1 cellular context compared by ENCODE assay signal in the genomic region with DNA sequence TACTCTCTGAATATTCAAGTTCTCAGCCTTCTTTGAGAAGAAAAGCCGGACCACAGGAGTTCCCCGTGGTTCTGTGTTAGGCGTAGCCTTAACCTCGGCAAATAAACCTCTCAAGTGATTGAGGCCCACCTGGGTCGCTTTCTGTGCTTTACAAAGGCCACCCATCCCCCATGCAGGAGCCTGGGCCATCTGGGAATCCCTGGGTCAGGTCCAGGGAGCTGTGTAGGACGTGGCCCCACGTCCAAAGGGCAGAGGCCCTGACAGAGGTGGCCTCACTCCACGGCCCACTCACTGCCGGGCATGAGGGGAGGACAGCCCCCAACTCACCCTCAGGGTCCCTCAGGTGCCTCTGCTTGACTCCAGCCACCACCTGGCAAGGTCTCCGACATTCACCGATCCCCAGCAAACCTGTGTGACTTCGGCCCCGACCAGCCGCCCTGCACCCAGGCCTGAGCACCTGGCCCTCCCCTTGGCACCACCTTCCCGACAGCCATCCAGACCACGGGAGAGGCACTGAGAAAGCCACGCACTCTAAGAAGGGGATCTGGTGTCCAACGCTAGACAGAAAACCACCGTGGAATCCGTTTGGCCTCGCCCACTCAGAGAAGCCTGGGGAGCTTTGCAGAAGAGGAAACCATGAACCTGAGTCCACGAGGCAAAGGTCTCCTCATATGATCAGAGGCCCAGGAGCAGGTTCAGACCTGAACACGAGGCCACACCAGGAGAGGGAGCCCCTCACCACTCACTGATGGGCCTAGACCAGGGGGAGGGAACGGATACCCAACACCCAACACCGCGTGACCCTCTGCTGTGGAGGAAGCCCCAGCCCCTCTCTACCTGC.
TF ChIP-seq lines count a peak whose summit lies in the region.

No MANE protein-coding gene starts in this region.

TF ChIP-seq in HepG2, 621 proteins besides CTCF, POLR2A, EP300 and RAD21 (continued from another document and continues in another):
- TF ChIP-seq PTBP1 (IDR thresholded peaks at IDR 0.05; ENCODE audit: low read depth, low read length, poor library complexity, severe bottlenecking) (no peak), SIN3B (IDR thresholded peaks at IDR 0.05; ENCODE audit: low read length) (no peak), DNMT3B (CRISPR knock-in tag; conservative IDR thresholded peaks at IDR 0.05) (no peak), GLI4 (CRISPR knock-in tag; IDR thresholded peaks at IDR 0.05; ENCODE audit: borderline replicate concordance) (no peak; the same call in none of the 2 replicates), ZNF674 (CRISPR knock-in tag; IDR thresholded peaks at IDR 0.05; ENCODE audit: low read depth) (no peak; the same call in 1 of the 2 replicates), TOPORS (CRISPR knock-in tag; IDR thresholded peaks at IDR 0.05) (peak; percentile 84; the same call in 1 of the 2 replicates), ZNF792 (CRISPR knock-in tag; IDR thresholded peaks at IDR 0.05) (no peak), POLR2AphosphoS5 (IDR thresholded peaks at IDR 0.05; ENCODE audit: low read depth, low read length) (peak; percentile 56), RNF219 (CRISPR knock-in tag; IDR thresholded peaks at IDR 0.05) (no peak), MIER3 (CRISPR knock-in tag; IDR thresholded peaks at IDR 0.05; ENCODE audit: borderline replicate concordance) (peak; percentile 30; the same call in 1 of the 2 replicates), ZNF770 (CRISPR knock-in tag; IDR thresholded peaks at IDR 0.05) (no peak; the same call in 1 of the 2 replicates), YY1 (IDR thresholded peaks at IDR 0.05; ENCODE audit: insufficient read depth, insufficient replicate concordance, low read depth, low read length) (peak; percentile 8), ZNF784 (CRISPR knock-in tag; IDR thresholded peaks at IDR 0.05; ENCODE audit: borderline replicate concordance) (no peak), LRRFIP1 (CRISPR knock-in tag; conservative IDR thresholded peaks at IDR 0.05) (no peak), ZNF576 (CRISPR knock-in tag; IDR thresholded peaks at IDR 0.05) (no peak; the same call in 1 of the 2 replicates), KLF11 (CRISPR knock-in tag; IDR thresholded peaks at IDR 0.05) (no peak; the same call in none of the 2 replicates), ZNF251 (CRISPR knock-in tag; IDR thresholded peaks at IDR 0.05) (0 out of 2 replicates have a peak, but pooled peaks have one; percentile 54), ZNF772 (CRISPR knock-in tag; IDR thresholded peaks at IDR 0.05) (peak; percentile 39; the same call in 1 of the 2 replicates), YEATS4 (CRISPR knock-in tag; IDR thresholded peaks at IDR 0.05; ENCODE audit: borderline replicate concordance) (peak; percentile 54; the same call in 1 of the 2 replicates), KLF9 (CRISPR knock-in tag; IDR thresholded peaks at IDR 0.05; ENCODE audit: low read depth) (no peak), HOXA5 (CRISPR knock-in tag; IDR thresholded peaks at IDR 0.05) (no peak; the same call in 1 of the 2 replicates), ZNF616 (CRISPR knock-in tag; IDR thresholded peaks at IDR 0.05; ENCODE audit: low read depth) (no peak; the same call in 1 of the 2 replicates), ESRRA (CRISPR knock-in tag; IDR thresholded peaks at IDR 0.05; ENCODE audit: low read depth) (peak; percentile 91), ZNF446 (CRISPR knock-in tag; IDR thresholded peaks at IDR 0.05) (no peak), PHF20 (CRISPR knock-in tag; IDR thresholded peaks at IDR 0.05) (no peak), ZNF33A (CRISPR knock-in tag; IDR thresholded peaks at IDR 0.05; ENCODE audit: borderline replicate concordance) (no peak), KDM5B (CRISPR knock-in tag; IDR thresholded peaks at IDR 0.05; ENCODE audit: borderline replicate concordance) (peak; percentile 91; the same call in 1 of the 2 replicates)
- TF ChIP-seq, protein P1, sequence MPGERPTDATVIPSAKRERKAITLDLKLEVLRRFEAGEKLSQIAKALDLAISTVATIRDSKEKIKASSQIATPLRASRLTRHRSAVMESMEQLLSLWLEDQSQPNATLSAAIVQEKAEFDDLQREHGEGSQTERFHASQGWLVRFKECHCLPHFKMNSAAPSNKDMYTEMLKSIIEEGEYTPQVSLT (CRISPR knock-in tag; IDR thresholded peaks at IDR 0.05; ENCODE audit: borderline replicate concordance, low read depth) = no peak
- TF ChIP-seq, protein P2, sequence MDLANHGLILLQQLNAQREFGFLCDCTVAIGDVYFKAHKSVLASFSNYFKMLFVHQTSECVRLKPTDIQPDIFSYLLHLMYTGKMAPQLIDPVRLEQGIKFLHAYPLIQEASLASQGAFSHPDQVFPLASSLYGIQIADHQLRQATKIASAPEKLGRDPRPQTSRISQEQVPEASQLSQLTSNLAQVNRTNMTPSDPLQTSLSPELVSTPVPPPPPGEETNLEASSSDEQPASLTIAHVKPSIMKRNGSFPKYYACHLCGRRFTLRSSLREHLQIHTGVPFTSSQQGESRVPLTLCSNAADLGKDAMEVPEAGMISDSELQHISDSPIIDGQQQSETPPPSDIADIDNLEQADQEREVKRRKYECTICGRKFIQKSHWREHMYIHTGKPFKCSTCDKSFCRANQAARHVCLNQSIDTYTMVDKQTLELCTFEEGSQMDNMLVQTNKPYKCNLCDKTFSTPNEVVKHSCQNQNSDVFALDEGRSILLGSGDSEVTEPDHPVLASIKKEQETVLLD (CRISPR knock-in tag; IDR thresholded peaks at IDR 0.05; ENCODE audit: low read depth) = no peak
- TF ChIP-seq, protein P3, sequence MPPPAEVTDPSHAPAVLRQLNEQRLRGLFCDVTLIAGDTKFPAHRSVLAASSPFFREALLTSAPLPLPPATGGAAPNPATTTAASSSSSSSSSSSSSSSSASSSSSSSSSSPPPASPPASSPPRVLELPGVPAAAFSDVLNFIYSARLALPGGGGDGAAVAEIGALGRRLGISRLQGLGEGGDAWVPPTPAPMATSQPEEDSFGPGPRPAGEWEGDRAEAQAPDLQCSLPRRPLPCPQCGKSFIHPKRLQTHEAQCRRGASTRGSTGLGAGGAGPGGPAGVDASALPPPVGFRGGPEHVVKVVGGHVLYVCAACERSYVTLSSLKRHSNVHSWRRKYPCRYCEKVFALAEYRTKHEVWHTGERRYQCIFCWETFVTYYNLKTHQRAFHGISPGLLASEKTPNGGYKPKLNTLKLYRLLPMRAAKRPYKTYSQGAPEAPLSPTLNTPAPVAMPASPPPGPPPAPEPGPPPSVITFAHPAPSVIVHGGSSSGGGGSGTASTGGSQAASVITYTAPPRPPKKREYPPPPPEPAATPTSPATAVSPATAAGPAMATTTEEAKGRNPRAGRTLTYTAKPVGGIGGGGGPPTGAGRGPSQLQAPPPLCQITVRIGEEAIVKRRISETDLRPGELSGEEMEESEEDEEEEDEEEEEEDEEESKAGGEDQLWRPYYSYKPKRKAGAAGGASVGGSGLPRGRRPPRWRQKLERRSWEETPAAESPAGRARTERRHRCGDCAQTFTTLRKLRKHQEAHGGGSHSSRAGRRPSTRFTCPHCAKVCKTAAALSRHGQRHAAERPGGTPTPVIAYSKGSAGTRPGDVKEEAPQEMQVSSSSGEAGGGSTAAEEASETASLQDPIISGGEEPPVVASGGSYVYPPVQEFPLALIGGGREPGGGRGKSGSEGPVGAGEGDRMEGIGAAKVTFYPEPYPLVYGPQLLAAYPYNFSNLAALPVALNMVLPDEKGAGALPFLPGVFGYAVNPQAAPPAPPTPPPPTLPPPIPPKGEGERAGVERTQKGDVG (CRISPR knock-in tag; IDR thresholded peaks at IDR 0.05; ENCODE audit: borderline replicate concordance) = no peak
- TF ChIP-seq, protein P4, sequence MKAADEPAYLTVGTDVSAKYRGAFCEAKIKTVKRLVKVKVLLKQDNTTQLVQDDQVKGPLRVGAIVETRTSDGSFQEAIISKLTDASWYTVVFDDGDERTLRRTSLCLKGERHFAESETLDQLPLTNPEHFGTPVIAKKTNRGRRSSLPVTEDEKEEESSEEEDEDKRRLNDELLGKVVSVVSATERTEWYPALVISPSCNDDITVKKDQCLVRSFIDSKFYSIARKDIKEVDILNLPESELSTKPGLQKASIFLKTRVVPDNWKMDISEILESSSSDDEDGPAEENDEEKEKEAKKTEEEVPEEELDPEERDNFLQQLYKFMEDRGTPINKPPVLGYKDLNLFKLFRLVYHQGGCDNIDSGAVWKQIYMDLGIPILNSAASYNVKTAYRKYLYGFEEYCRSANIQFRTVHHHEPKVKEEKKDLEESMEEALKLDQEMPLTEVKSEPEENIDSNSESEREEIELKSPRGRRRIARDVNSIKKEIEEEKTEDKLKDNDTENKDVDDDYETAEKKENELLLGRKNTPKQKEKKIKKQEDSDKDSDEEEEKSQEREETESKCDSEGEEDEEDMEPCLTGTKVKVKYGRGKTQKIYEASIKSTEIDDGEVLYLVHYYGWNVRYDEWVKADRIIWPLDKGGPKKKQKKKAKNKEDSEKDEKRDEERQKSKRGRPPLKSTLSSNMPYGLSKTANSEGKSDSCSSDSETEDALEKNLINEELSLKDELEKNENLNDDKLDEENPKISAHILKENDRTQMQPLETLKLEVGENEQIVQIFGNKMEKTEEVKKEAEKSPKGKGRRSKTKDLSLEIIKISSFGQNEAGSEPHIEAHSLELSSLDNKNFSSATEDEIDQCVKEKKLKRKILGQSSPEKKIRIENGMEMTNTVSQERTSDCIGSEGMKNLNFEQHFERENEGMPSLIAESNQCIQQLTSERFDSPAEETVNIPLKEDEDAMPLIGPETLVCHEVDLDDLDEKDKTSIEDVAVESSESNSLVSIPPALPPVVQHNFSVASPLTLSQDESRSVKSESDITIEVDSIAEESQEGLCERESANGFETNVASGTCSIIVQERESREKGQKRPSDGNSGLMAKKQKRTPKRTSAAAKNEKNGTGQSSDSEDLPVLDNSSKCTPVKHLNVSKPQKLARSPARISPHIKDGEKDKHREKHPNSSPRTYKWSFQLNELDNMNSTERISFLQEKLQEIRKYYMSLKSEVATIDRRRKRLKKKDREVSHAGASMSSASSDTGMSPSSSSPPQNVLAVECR (CRISPR knock-in tag; IDR thresholded peaks at IDR 0.05; ENCODE audit: borderline replicate concordance) = peak; percentile 76
- TF ChIP-seq, protein P5, sequence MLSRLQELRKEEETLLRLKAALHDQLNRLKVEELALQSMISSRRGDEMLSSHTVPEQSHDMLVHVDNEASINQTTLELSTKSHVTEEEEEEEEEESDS (CRISPR knock-in tag; IDR thresholded peaks at IDR 0.05; ENCODE audit: borderline replicate concordance) = no peak
- TF ChIP-seq, protein P6, sequence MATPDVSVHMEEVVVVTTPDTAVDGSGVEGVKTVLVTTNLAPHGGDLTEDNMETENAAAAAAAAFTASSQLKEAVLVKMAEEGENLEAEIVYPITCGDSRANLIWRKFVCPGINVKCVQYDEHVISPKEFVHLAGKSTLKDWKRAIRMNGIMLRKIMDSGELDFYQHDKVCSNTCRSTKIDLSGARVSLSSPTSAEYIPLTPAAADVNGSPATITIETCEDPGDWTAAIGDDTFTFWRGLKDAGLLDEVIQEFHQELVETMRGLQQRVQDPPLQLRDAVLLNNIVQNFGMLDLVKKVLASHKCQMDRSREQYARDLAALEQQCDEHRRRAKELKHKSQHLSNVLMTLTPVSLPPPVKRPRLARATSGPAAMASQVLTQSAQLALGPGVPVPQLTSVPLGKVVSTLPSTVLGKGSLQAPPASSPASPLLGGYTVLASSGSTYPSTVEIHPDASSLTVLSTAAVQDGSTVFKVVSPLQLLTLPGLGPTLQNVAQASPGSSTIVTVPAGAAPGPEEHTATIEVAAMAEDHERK (CRISPR knock-in tag; IDR thresholded peaks at IDR 0.05; ENCODE audit: low read depth) = no peak
